Comparison of ENCODE assay signal across 8 cellular contexts in genomic region chr15:69462030-69462492, GRCh38. TPM values are rescaled to one million over a fixed set of nuclear protein-coding genes. Genes with fewer than 3 reads are reported as not detected.
DNase-seq lines count a peak whose midpoint lies in the region; ATAC-seq and TF ChIP-seq lines count a peak whose summit lies in the region.

No MANE protein-coding gene starts in this region.

- peaks cover 4% of the 10 kb centered on the region; the same call in 1 of the 2 replicates for H3K36me3 ChIP-seq in ES-I3 (ENCODE audit: insufficient read depth, low read length)

- no peaks in the 10 kb centered on the region for H3K27me3 Mint-ChIP-seq in mesothelial cell of epicardium (ENCODE audit: low read depth)

- no peak for TF ChIP-seq EP300 in Ishikawa (IDR thresholded peaks at IDR 0.05; ENCODE audit: borderline replicate concordance)

- peak overlapping the region; percentile 78; the same call in 1 of the 2 replicates for H3K9ac ChIP-seq in ES-I3 (ENCODE audit: low read depth, low read length)

- TF ChIP-seq RAD21 in Ishikawa (IDR thresholded peaks at IDR 0.05; ENCODE audit: low read depth), result no peak

- H3K36me3 Mint-ChIP-seq in mesothelial cell of epicardium, result peaks cover 2% of the 10 kb centered on the region

- H3K4me1 ChIP-seq in ES-I3 (ENCODE audit: insufficient read depth, low read length), result peaks cover 3% of the 10 kb centered on the region; the same call in 1 of the 2 replicates

- ATAC-seq in HG02610 (IDR thresholded peaks at IDR 0.05; ENCODE audit: unreplicated experiment), result no peak

- peaks cover 23% of the 10 kb centered on the region for H3K4me1 Mint-ChIP-seq in mesothelial cell of epicardium

- no peak for TF ChIP-seq CTCF in mesothelial cell of epicardium (IDR thresholded peaks at IDR 0.05; ENCODE audit: unreplicated experiment)

- no peak overlapping the region for H3K27ac Mint-ChIP-seq in mesothelial cell of epicardium

- peak overlapping the region; percentile 74 for H3K4me3 Mint-ChIP-seq in mesothelial cell of epicardium

- H3K9me3 Mint-ChIP-seq in mesothelial cell of epicardium, result no peaks in the 10 kb centered on the region

- DNase-seq in cerebellar cortex (ENCODE audit: low spot score) (peak; percentile 44), mesothelial cell of epicardium (ENCODE audit: low spot score in 2 of 2, unreplicated experiment in 2 of 2) (no peak), pons (ENCODE audit: low spot score) (no peak)
- DNase-seq in activated effector memory CD4-positive, alpha-beta T cell treated with anti-CD3 and anti-CD28 coated beads, Interleukin-2, amount 50 U/mL, for 16 hours, result no peak
- DNase-seq in activated CD4-positive, alpha-beta T cell treated with anti-CD3 and anti-CD28 coated beads for 48 hours, result no peak

- H3K9me3 ChIP-seq in ES-I3 (ENCODE audit: control insufficient read depth, insufficient read depth, low read length), result no peaks in the 10 kb centered on the region

TF ChIP-seq in Ishikawa, 13 proteins besides CTCF, POLR2A, EP300 and RAD21:
- peak; percentile 54; the same call in 1 of the 2 replicates for TF ChIP-seq NFIC (IDR thresholded peaks at IDR 0.05)
- TF ChIP-seq YY1 (IDR thresholded peaks at IDR 0.05; ENCODE audit: low read depth), result no peak

RNA-seq across cellular contexts. Expression of gene RPLP1, which starts 9.4 kb away (rescaled TPM):
- 1,296 to 1,333 TPM (median 1,329 TPM) in 3 replicates for total RNA-seq in mesothelial cell of epicardium

RNA-seq across cellular contexts. Expression of gene KIF23, which starts 47.9 kb away (rescaled TPM):
- 37.8 to 43.5 TPM (median 38.7 TPM) in 3 replicates for total RNA-seq in mesothelial cell of epicardium
